28 cellular contexts compared by ENCODE assay signal in the genomic region with DNA sequence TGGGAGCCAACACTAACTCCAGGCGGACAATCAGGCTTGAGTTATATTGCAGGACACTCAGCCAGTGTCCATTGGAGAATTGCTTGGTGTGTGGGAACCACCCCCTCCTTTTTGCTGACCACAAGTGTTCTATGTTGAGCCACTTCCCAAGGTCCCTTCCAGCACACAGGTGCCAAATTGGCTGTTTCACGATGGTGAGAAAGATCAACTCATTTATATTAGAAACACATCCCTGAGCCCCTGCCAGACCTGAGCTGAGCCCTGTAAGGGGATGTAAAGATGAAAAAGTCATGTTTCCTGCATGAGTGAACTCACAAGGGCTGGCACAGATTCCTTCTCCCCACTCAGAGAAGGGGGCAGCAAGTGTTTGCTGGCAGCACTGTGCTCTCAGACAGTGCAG.
DNase-seq lines count a peak whose midpoint lies in the region; ATAC-seq lines count a peak whose summit lies in the region.
"Had no signal": no experiment of that assay in that cellular context is flagged by ENCODE, and none has a peak within 500 bp of the region (broad histone marks: within the 10 kb centered on the region; RNA-seq: fewer than 3 reads in every experiment).

No MANE protein-coding gene starts in this region.

- no peaks in the 10 kb centered on the region for H3K36me3 ChIP-seq in BLaER1 treated with 17β-estradiol and CSF1 and Interleukin-3, amounts not matched to agents 10 nM and 100 nM
- H3K36me3 ChIP-seq: BE2C, transverse colon had no signal

- H3K27ac ChIP-seq in BLaER1 treated with 17β-estradiol and CSF1 and Interleukin-3, amounts not matched to agents 10 nM and 100 nM = no peak overlapping the region
- H3K27ac ChIP-seq in caudate nucleus (ENCODE audit: low read depth, low read length) = peak overlapping the region; percentile 54
- H3K27ac ChIP-seq: heart left ventricle, parathyroid adenoma, transverse colon had no signal

- H3K4me2 ChIP-seq in BLaER1 treated with 17β-estradiol and CSF1 and Interleukin-3, amounts not matched to agents 10 nM and 100 nM = peak overlapping the region in 8 of 11 experiments; percentile 15 to 62 (median 50); a peak in 15 of 22 replicates

- H4K20me1 ChIP-seq in BLaER1 treated with 17β-estradiol and CSF1 and Interleukin-3, amounts not matched to agents 10 nM and 100 nM = no peaks in the 10 kb centered on the region

- H3K4me3 ChIP-seq in BLaER1 treated with 17β-estradiol and CSF1 and Interleukin-3, amounts not matched to agents 10 nM and 100 nM = no peak overlapping the region
- H3K4me3 ChIP-seq: heart left ventricle, K562, lung, transverse colon had no signal

- ATAC-seq in sciatic nerve (no peak), GM18868 (IDR thresholded peaks at IDR 0.05; ENCODE audit: unreplicated experiment) (no peak), HG03135 (IDR thresholded peaks at IDR 0.05; ENCODE audit: unreplicated experiment) (no peak), GM19467 (IDR thresholded peaks at IDR 0.05; ENCODE audit: unreplicated experiment) (no peak)
- ATAC-seq in stimulated activated naive CD8-positive, alpha-beta T cell treated with anti-CD3 and anti-CD28 coated beads, Interleukin-15, Interleukin-2, amounts not matched to agents 100 U/mL and 50 U/mL, for 24 hours = no peak
- ATAC-seq: activated T-cell treated with anti-CD3 and anti-CD28 coated beads, Interleukin-2, amount 50 U/mL, for 4 hours; heart left ventricle; K562; Panc1; stimulated activated naive CD8-positive, alpha-beta T cell treated with anti-CD3 and anti-CD28 coated beads, Interleukin-15, amount 100 ng/mL, for 72 hours had no signal

- peaks cover 0 to 4% (median 0%) of the 10 kb centered on the region in 11 experiments; a peak in 1 of 22 replicates for H3K9me3 ChIP-seq in BLaER1 treated with 17β-estradiol and CSF1 and Interleukin-3, amounts not matched to agents 10 nM and 100 nM (replicated peaks in 1 of 11)
- H3K9me3 ChIP-seq: BE2C, transverse colon had no signal

- DNase-seq in NCI-H187 treated with DMSO at 0.1 percent for 48 hours (lab: John Stamatoyannopoulos, UW) = peak; percentile 20
- DNase-seq in caudate nucleus (lab: John Stamatoyannopoulos, UW) = peak in 4 of 61 donors; percentile 8 to 55 (median 30)
- peak; percentile 17 for DNase-seq in sciatic nerve (ENCODE audit: low spot score)
- DNase-seq in stimulated activated naive CD8-positive, alpha-beta T cell treated with anti-CD3 and anti-CD28 coated beads, Interleukin-15, Interleukin-2, amounts not matched to agents 100 U/mL and 50 U/mL, for 24 hours = no peak
- DNase-seq: activated CD4-positive, alpha-beta T cell treated with anti-CD3 and anti-CD28 coated beads, Interleukin-2, amount 10 ng/mL, durations not matched to agents 7 days and 5 days; activated naive CD4-positive, alpha-beta T cell; activated T-cell treated with anti-CD3 and anti-CD28 coated beads, Interleukin-2, amount 50 U/mL, for 4 hours; BE2C; DMS53; effector CD8-positive, alpha-beta T cell; GDM1; HCEC 1CT; heart left ventricle; NCI-H1105 treated with DMSO at 0.1 percent for 48 hours; NCI-H526 treated with DMSO at 0.1 percent for 48 hours; nephron progenitor cell; SIG-M5; stimulated activated naive CD8-positive, alpha-beta T cell treated with anti-CD3 and anti-CD28 coated beads, Interleukin-15, amount 100 ng/mL, for 72 hours; T-helper 9 cell; transverse colon had no signal

- no peak overlapping the region for H3K9ac ChIP-seq in BLaER1 treated with 17β-estradiol and CSF1 and Interleukin-3, amounts not matched to agents 10 nM and 100 nM
- H3K9ac ChIP-seq: parathyroid adenoma had no signal

- H3K27me3 ChIP-seq in BLaER1 treated with 17β-estradiol and CSF1 and Interleukin-3, amounts not matched to agents 10 nM and 100 nM = no peaks in the 10 kb centered on the region
- H3K27me3 ChIP-seq: BE2C, heart left ventricle, transverse colon had no signal

- intact Hi-C loops in sciatic nerve (cut with DNase I) = no loop called here

- H3K4me1 ChIP-seq in BLaER1 treated with 17β-estradiol and CSF1 and Interleukin-3, amounts not matched to agents 10 nM and 100 nM = peaks cover 0 to 21% (median 18%) of the 10 kb centered on the region in 10 experiments; a peak in 15 of 20 replicates
- H3K4me1 ChIP-seq: parathyroid adenoma, transverse colon had no signal
